8 cellular contexts compared by ENCODE assay signal in the genomic region with DNA sequence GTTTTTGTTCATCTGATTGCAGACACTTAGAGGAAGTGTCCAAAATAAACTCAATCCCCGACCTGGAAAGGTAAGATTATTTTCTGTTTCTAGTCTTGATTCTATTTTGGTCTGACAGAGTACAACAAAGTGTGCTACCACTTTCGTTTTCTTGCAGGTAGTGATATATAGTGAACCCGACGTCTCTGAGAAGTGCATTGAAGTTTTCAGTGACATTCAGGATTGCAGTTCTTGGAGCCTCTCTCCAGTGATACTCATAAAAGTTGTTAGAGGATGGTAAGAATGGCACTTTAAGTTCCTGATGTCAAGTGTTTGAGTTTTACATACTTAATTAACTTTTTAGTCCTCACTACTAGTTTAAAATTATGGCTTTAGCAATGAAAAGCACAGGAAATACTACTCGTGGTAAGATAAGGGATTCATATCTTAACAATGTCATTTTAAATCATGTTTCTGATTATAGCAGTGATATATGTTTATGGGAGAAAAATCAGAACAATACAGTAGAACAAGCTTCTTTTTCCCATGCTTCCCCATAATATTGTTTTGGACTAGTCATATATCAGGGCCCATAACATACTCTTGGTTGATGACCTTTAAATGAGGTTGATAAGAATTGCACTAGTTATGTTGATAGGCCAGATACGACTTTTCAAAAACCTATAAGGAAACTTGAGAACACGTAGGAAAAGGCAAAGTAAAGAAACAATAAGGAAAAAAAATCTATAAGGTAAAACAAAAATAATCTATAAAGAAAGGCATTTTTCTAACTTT.
DNase-seq lines count a peak whose midpoint lies in the region; ATAC-seq and TF ChIP-seq lines count a peak whose summit lies in the region.

No MANE protein-coding gene starts in this region.

- no peak overlapping the region for H3K9ac ChIP-seq in neuronal stem cell (ENCODE audit: low read depth, low read length, poor library complexity)

- DNase-seq in CD14-positive monocyte (ENCODE audit: low spot score) = no peak
- no peak for DNase-seq in central memory CD8-positive, alpha-beta T cell (ENCODE audit: low spot score in 2 of 2)
- DNase-seq in stimulated activated naive CD8-positive, alpha-beta T cell treated with anti-CD3 and anti-CD28 coated beads, Interleukin-15, amount 100 ng/mL, for 72 hours = no peak
- DNase-seq in posterior cingulate gyrus = no peak
- DNase-seq in neuronal stem cell (ENCODE audit: low spot score) = no peak
- no peak for DNase-seq in foreskin fibroblast

- H3K4me2 ChIP-seq in neuronal stem cell (ENCODE audit: insufficient read depth, low read length, poor library complexity, severe bottlenecking) = no peak overlapping the region

- no peaks in the 10 kb centered on the region for H3K79me1 ChIP-seq in neuronal stem cell (ENCODE audit: low read depth, low read length)

- peak; percentile 32 for ATAC-seq in GM19463 (IDR thresholded peaks at IDR 0.05; ENCODE audit: unreplicated experiment)
- peak; percentile 32 for ATAC-seq in HG03520 (IDR thresholded peaks at IDR 0.05; ENCODE audit: unreplicated experiment)
- ATAC-seq in central memory CD8-positive, alpha-beta T cell (replicated peaks; ENCODE audit: extremely low read depth, poor library complexity, severe bottlenecking) = no peak
- ATAC-seq in stimulated activated naive CD8-positive, alpha-beta T cell treated with anti-CD3 and anti-CD28 coated beads, Interleukin-15, amount 100 ng/mL, for 72 hours = peak; percentile 31

- H4K91ac ChIP-seq in neuronal stem cell (ENCODE audit: low read depth, low read length, poor library complexity) = no peak overlapping the region

- H3K27me3 Mint-ChIP-seq in CD14-positive monocyte (ENCODE audit: low read depth in 3 of 3) = peaks cover 0 to 1% (median 0%) of the 10 kb centered on the region in 3 donors
- no peaks in the 10 kb centered on the region for H3K27me3 Mint-ChIP-seq in central memory CD8-positive, alpha-beta T cell
- no peaks in the 10 kb centered on the region for H3K27me3 Mint-ChIP-seq in stimulated activated naive CD8-positive, alpha-beta T cell treated with anti-CD3 and anti-CD28 coated beads, Interleukin-15, amount 100 ng/mL, for 72 hours

- H3K9me3 Mint-ChIP-seq in CD14-positive monocyte = no peaks in the 10 kb centered on the region
- no peaks in the 10 kb centered on the region for H3K9me3 Mint-ChIP-seq in central memory CD8-positive, alpha-beta T cell
- no peaks in the 10 kb centered on the region for H3K9me3 Mint-ChIP-seq in stimulated activated naive CD8-positive, alpha-beta T cell treated with anti-CD3 and anti-CD28 coated beads, Interleukin-15, amount 100 ng/mL, for 72 hours

- H3K9me3 ChIP-seq in neuronal stem cell (replicated peaks in 1 of 2; ENCODE audit: control insufficient read depth in 2 of 2, insufficient read depth in 1 of 2, low read depth in 1 of 2, low read length in 2 of 2) = no peaks in the 10 kb centered on the region

- peaks cover 46 to 52% of the 10 kb centered on the region in 2 donors for H3K36me3 Mint-ChIP-seq in CD14-positive monocyte
- peaks cover 65% of the 10 kb centered on the region for H3K36me3 Mint-ChIP-seq in central memory CD8-positive, alpha-beta T cell (ENCODE audit: insufficient read depth)

- H3K23ac ChIP-seq in neuronal stem cell (ENCODE audit: low read depth, low read length, poor library complexity) = no peak overlapping the region

- no peak overlapping the region for H3K14ac ChIP-seq in neuronal stem cell (ENCODE audit: low read length)

- H2BK15ac ChIP-seq in neuronal stem cell (ENCODE audit: low read length) = no peak overlapping the region

- H3K4me3 ChIP-seq in neuronal stem cell (ENCODE audit: low read length in 2 of 2) = no peak overlapping the region
- H3K4me3 ChIP-seq in foreskin fibroblast (ENCODE audit: low read depth in 1 of 2, low read length in 2 of 2) = peak overlapping the region in 1 of 2 donors; percentile 8

- H3K36me3 ChIP-seq in neuronal stem cell (replicated peaks in 1 of 2; ENCODE audit: control insufficient read depth in 2 of 2, insufficient read depth in 2 of 2, low read length in 2 of 2) = no peaks in the 10 kb centered on the region

- H3K4me1 ChIP-seq in neuronal stem cell (ENCODE audit: control insufficient read depth in 2 of 2, insufficient read depth in 1 of 2, low read depth in 1 of 2, low read length in 2 of 2) = no peaks in the 10 kb centered on the region

- peaks cover 60% of the 10 kb centered on the region for H3K4me1 Mint-ChIP-seq in CD14-positive monocyte
- peaks cover 54% of the 10 kb centered on the region for H3K4me1 Mint-ChIP-seq in central memory CD8-positive, alpha-beta T cell
- H3K4me1 Mint-ChIP-seq in stimulated activated naive CD8-positive, alpha-beta T cell treated with anti-CD3 and anti-CD28 coated beads, Interleukin-15, amount 100 ng/mL, for 72 hours = peaks cover 75% of the 10 kb centered on the region

- no peak overlapping the region for H3K27ac ChIP-seq in neuronal stem cell (replicated peaks; ENCODE audit: low read length)

- no peak overlapping the region for H2AFZ ChIP-seq in neuronal stem cell (ENCODE audit: low read length)

- H2BK5ac ChIP-seq in neuronal stem cell (ENCODE audit: low read length) = no peak overlapping the region

- H3K4me3 Mint-ChIP-seq in CD14-positive monocyte = peak overlapping the region; percentile 21 to 35
- peak overlapping the region; percentile 95 for H3K4me3 Mint-ChIP-seq in central memory CD8-positive, alpha-beta T cell
- H3K4me3 Mint-ChIP-seq in stimulated activated naive CD8-positive, alpha-beta T cell treated with anti-CD3 and anti-CD28 coated beads, Interleukin-15, amount 100 ng/mL, for 72 hours = peak overlapping the region; percentile 73 to 82

- no peak overlapping the region for H2BK12ac ChIP-seq in neuronal stem cell (ENCODE audit: low read length)

- H3K27me3 ChIP-seq in neuronal stem cell (ENCODE audit: control insufficient read depth in 3 of 3, insufficient read depth in 3 of 3, low read depth in 1 of 3, low read length in 3 of 3) = peaks cover 0 to 44% (median 0%) of the 10 kb centered on the region in 3 experiments

- H3K27ac Mint-ChIP-seq in CD14-positive monocyte = peak overlapping the region; percentile 18 to 88 (median 57)
- H3K27ac Mint-ChIP-seq in central memory CD8-positive, alpha-beta T cell (ENCODE audit: low read depth) = peak overlapping the region; percentile 96
- peak overlapping the region; percentile 59 to 80 for H3K27ac Mint-ChIP-seq in stimulated activated naive CD8-positive, alpha-beta T cell treated with anti-CD3 and anti-CD28 coated beads, Interleukin-15, amount 100 ng/mL, for 72 hours

- TF ChIP-seq CTCF in CD14-positive monocyte (IDR thresholded peaks at IDR 0.05) (no peak), foreskin fibroblast (IDR thresholded peaks at IDR 0.05; ENCODE audit: low read depth, low read length) (no peak)

- intact Hi-C loops in CD14-positive monocyte (cut with micrococcal nuclease) = no loop called here
- intact Hi-C loops in posterior cingulate gyrus (cut with DNase I) = no loop called here

- H2BK120ac ChIP-seq in neuronal stem cell (ENCODE audit: low read depth, low read length) = no peak overlapping the region

- no peak overlapping the region for H3K18ac ChIP-seq in neuronal stem cell (ENCODE audit: low read length)

- no CpG with 5 or more reads among the region's 7 CpGs for WGBS in neuronal stem cell (ENCODE audit: extremely low coverage in 2 of 2, insufficient read length in 2 of 2, insufficient replicate concordance in 1 of 2), 2 donors

- H2AK5ac ChIP-seq in neuronal stem cell (ENCODE audit: low read depth, low read length) = no peak overlapping the region

- no peak overlapping the region for H3K4ac ChIP-seq in neuronal stem cell (ENCODE audit: low read length)

- no peak overlapping the region for H4K8ac ChIP-seq in neuronal stem cell (ENCODE audit: low read depth, low read length)

Comparison
In these comparisons a context has a peak if more than half of its experiments do, and no peak if none do; other contexts are left out.
1. H3K4me3 Mint-ChIP-seq: peak in every context shown above with its lines; median percentile 95 in central memory CD8-positive, alpha-beta T cell; 78 in stimulated activated naive CD8-positive, alpha-beta T cell treated with anti-CD3 and anti-CD28 coated beads, Interleukin-15, amount 100 ng/mL, for 72 hours; 28 in CD14-positive monocyte.